8 cellular contexts compared by ENCODE assay signal in the genomic region with DNA sequence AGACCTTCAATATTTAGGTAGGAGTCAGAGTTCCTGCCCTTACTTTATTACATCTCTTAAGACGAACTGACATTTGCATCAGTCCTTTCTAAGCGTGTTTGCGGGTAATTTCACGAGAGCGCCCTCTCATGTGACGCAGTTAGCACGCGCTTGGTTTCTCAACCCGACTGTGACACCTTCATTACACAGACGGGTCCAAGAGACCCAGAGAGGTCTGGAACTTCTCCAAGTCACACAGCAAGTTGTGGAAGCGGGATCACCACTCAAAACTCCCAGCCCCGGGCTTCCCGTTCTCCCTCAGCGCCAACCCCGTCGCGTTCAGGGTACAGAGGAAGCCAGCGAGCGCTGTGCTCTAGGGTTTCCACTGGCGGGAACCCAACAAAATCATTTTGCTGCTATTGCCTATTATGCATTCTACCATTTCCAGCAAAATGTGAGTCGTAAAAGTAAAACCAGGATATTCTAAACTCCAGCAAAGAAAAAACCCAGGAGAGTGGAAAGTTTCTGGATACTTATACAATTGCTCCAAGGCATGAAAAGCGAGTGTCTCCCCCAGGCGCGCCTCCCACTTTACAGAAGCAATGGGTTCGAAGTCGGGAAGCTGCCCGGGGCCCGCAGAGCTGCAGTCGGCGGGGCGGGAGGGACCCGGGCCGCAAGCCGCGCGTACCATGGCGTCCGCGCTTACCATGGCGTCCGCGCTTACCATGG. TPM values are rescaled to one million over a fixed set of nuclear protein-coding genes. Genes with fewer than 3 reads are reported as not detected.
DNase-seq lines count a peak whose midpoint lies in the region; ATAC-seq and TF ChIP-seq lines count a peak whose summit lies in the region.

No MANE protein-coding gene starts in this region.

- no peaks in the 10 kb centered on the region for H3K27me3 ChIP-seq in mesendoderm (ENCODE audit: insufficient read depth, low read length, poor library complexity)

- H3K79me1 ChIP-seq in mesendoderm (ENCODE audit: low read length): peaks cover 11% of the 10 kb centered on the region

- H3K9ac ChIP-seq in mesendoderm (ENCODE audit: low read length): peak overlapping the region; percentile 93

- no peaks in the 10 kb centered on the region for H3K36me3 ChIP-seq in mesendoderm (ENCODE audit: control insufficient read depth, insufficient read depth, low read length)

- H3K4me3 Mint-ChIP-seq in activated CD8-positive, alpha-beta T cell treated with anti-CD3 and anti-CD28 coated beads, Interleukin-2, amount 10 ng/mL, durations not matched to agents 7 days and 5 days: peak overlapping the region; percentile 88
- peak overlapping the region; percentile 90 to 94 for H3K4me3 Mint-ChIP-seq in effector memory CD8-positive, alpha-beta T cell

- H2BK15ac ChIP-seq in mesendoderm (replicated peaks; ENCODE audit: low read depth): no peak overlapping the region

- H3K4me1 ChIP-seq in mesendoderm (ENCODE audit: control insufficient read depth, low read depth, low read length): no peaks in the 10 kb centered on the region

- CTCF ChIA-PET in activated CD8-positive, alpha-beta T cell treated with anti-CD3 and anti-CD28 coated beads, Interleukin-2, amount 10 ng/mL, durations not matched to agents 7 days and 5 days (lab: Charles Lee): interaction anchor here (0.7 to 3.0 kb wide), 21 partner anchors 9 to 482 kb away, joined by 3 to 40 read pairs (median 5); partner anchors contain the start of gene TYMS

- ATAC-seq in GM18873 (IDR thresholded peaks at IDR 0.05; ENCODE audit: low FRiP score, unreplicated experiment): peak; percentile 62
- peak; percentile 67 for ATAC-seq in HG03135 (IDR thresholded peaks at IDR 0.05; ENCODE audit: unreplicated experiment)
- peak; percentile 71 for ATAC-seq in activated CD8-positive, alpha-beta T cell treated with anti-CD3 and anti-CD28 coated beads, Interleukin-2, amount 10 ng/mL, durations not matched to agents 7 days and 5 days
- ATAC-seq in effector memory CD8-positive, alpha-beta T cell (replicated peaks): peak; percentile 73

- POLR2A ChIA-PET in activated CD8-positive, alpha-beta T cell treated with anti-CD3 and anti-CD28 coated beads, Interleukin-2, amount 10 ng/mL, durations not matched to agents 7 days and 5 days (lab: Charles Lee): interaction anchor here (1.0 to 1.3 kb wide), 5 partner anchors 10 to 119 kb away, joined by 4 to 12 read pairs (median 4); partner anchors contain the start of gene TYMS

- H4K8ac ChIP-seq in mesendoderm (ENCODE audit: low read depth, low read length): no peak overlapping the region

- no peak overlapping the region for H3K23ac ChIP-seq in mesendoderm (ENCODE audit: low read length)

- peak overlapping the region; percentile 99 for H3K4me2 ChIP-seq in mesendoderm (ENCODE audit: low read length)

- no peak overlapping the region for H3K4ac ChIP-seq in mesendoderm (ENCODE audit: low read depth, low read length)

- no peaks in the 10 kb centered on the region for H3K27me3 Mint-ChIP-seq in activated CD8-positive, alpha-beta T cell treated with anti-CD3 and anti-CD28 coated beads, Interleukin-2, amount 10 ng/mL, durations not matched to agents 7 days and 5 days (ENCODE audit: low read depth)
- no peaks in the 10 kb centered on the region for H3K27me3 Mint-ChIP-seq in effector memory CD8-positive, alpha-beta T cell

- H3K4me3 ChIP-seq in mesendoderm (ENCODE audit: low read length): peak overlapping the region; percentile 88

- peak overlapping the region; percentile 67 for H3K27ac ChIP-seq in mesendoderm (ENCODE audit: low read depth, low read length)

- H2BK5ac ChIP-seq in mesendoderm (ENCODE audit: low read length): no peak overlapping the region

- H2BK120ac ChIP-seq in mesendoderm (ENCODE audit: low read depth, low read length): no peak overlapping the region

- peaks cover 13% of the 10 kb centered on the region for H3K79me2 ChIP-seq in mesendoderm (ENCODE audit: control insufficient read depth, insufficient read depth, low read length)

- peaks cover 31% of the 10 kb centered on the region for H3K36me3 Mint-ChIP-seq in activated CD8-positive, alpha-beta T cell treated with anti-CD3 and anti-CD28 coated beads, Interleukin-2, amount 10 ng/mL, durations not matched to agents 7 days and 5 days (ENCODE audit: low read depth)
- H3K36me3 Mint-ChIP-seq in effector memory CD8-positive, alpha-beta T cell (ENCODE audit: insufficient read depth): peaks cover 20% of the 10 kb centered on the region

- H3K27ac Mint-ChIP-seq in activated CD8-positive, alpha-beta T cell treated with anti-CD3 and anti-CD28 coated beads, Interleukin-2, amount 10 ng/mL, durations not matched to agents 7 days and 5 days: peak overlapping the region; percentile 93
- peak overlapping the region; percentile 96 to 97 for H3K27ac Mint-ChIP-seq in effector memory CD8-positive, alpha-beta T cell

- WGBS in mesendoderm (ENCODE audit: extremely low coverage, insufficient coverage, low lambda C conversion rate): no CpG with 5 or more reads among the region's 42 CpGs

- peaks cover 52% of the 10 kb centered on the region for H3K4me1 Mint-ChIP-seq in activated CD8-positive, alpha-beta T cell treated with anti-CD3 and anti-CD28 coated beads, Interleukin-2, amount 10 ng/mL, durations not matched to agents 7 days and 5 days (ENCODE audit: low read depth)
- H3K4me1 Mint-ChIP-seq in effector memory CD8-positive, alpha-beta T cell (ENCODE audit: low read depth in 2 of 2): peaks cover 22 to 25% of the 10 kb centered on the region in 2 donors

- H2AK5ac ChIP-seq in mesendoderm (ENCODE audit: low read length): no peak overlapping the region

- H3K56ac ChIP-seq in mesendoderm (ENCODE audit: low read length): peak overlapping the region; percentile 93

- H4K5ac ChIP-seq in mesendoderm (ENCODE audit: low read length): no peak overlapping the region

- TF ChIP-seq CTCF in AG09319 (IDR thresholded peaks at IDR 0.05; ENCODE audit: low read depth, low read length): no peak; the same call in 1 of the 2 replicates

- H3K9me3 Mint-ChIP-seq in activated CD8-positive, alpha-beta T cell treated with anti-CD3 and anti-CD28 coated beads, Interleukin-2, amount 10 ng/mL, durations not matched to agents 7 days and 5 days (ENCODE audit: insufficient read depth): no peaks in the 10 kb centered on the region
- no peaks in the 10 kb centered on the region for H3K9me3 Mint-ChIP-seq in effector memory CD8-positive, alpha-beta T cell

- peak; percentile 64 for DNase-seq in AG09319 (ENCODE audit: extremely low read depth, low read depth)
- DNase-seq in NCI-H510A treated with DMSO at 0.1 percent for 48 hours (lab: John Stamatoyannopoulos, UW): peak; percentile 52
- DNase-seq in activated CD8-positive, alpha-beta T cell treated with anti-CD3 and anti-CD28 coated beads, Interleukin-2, amount 10 ng/mL, durations not matched to agents 7 days and 5 days: peak; percentile 84
- DNase-seq in effector memory CD8-positive, alpha-beta T cell: peak; percentile 65 to 77 (median 69)
- peak; percentile 74 for DNase-seq in mesendoderm
- DNase-seq in stimulated activated CD8-positive, alpha-beta memory T cell treated with anti-CD3 and anti-CD28 coated beads, Interleukin-15, amount 100 ng/mL, for 1 hour (ENCODE audit: low read depth): peak; percentile 44

- peak overlapping the region; percentile 69 for H3K18ac ChIP-seq in mesendoderm (ENCODE audit: low read length)

RNA-seq across cellular contexts. Expression of gene ENOSF1, which starts 0.6 kb away (rescaled TPM):
- total RNA-seq in activated CD8-positive, alpha-beta T cell treated with anti-CD3 and anti-CD28 coated beads, Interleukin-2, amount 10 ng/mL, durations not matched to agents 7 days and 5 days: 10 to 100 TPM; 66.0 to 74.1 TPM
- polyA plus RNA-seq in mesendoderm (2013, experiment 1 of 2): 19.5 TPM
- 18.9 TPM for polyA plus RNA-seq in mesendoderm (2013, experiment 2 of 2)

RNA-seq across cellular contexts. Expression of gene TYMS, which starts 54.4 kb away (rescaled TPM):
- total RNA-seq in activated CD8-positive, alpha-beta T cell treated with anti-CD3 and anti-CD28 coated beads, Interleukin-2, amount 10 ng/mL, durations not matched to agents 7 days and 5 days: 100 to 1,000 TPM; 502 to 505 TPM
- 71.2 TPM for polyA plus RNA-seq in mesendoderm (2013, experiment 1 of 2)
- 72.4 TPM for polyA plus RNA-seq in mesendoderm (2013, experiment 2 of 2)

Comparison
In these comparisons a context has a peak if more than half of its experiments do, and no peak if none do; other contexts are left out.
1. Peak in every context shown above with its lines: DNase-seq, ATAC-seq, H3K4me3 ChIP-seq and H3K27ac ChIP-seq.